ENCODE assay signal across 11 cellular contexts in the genomic region with DNA sequence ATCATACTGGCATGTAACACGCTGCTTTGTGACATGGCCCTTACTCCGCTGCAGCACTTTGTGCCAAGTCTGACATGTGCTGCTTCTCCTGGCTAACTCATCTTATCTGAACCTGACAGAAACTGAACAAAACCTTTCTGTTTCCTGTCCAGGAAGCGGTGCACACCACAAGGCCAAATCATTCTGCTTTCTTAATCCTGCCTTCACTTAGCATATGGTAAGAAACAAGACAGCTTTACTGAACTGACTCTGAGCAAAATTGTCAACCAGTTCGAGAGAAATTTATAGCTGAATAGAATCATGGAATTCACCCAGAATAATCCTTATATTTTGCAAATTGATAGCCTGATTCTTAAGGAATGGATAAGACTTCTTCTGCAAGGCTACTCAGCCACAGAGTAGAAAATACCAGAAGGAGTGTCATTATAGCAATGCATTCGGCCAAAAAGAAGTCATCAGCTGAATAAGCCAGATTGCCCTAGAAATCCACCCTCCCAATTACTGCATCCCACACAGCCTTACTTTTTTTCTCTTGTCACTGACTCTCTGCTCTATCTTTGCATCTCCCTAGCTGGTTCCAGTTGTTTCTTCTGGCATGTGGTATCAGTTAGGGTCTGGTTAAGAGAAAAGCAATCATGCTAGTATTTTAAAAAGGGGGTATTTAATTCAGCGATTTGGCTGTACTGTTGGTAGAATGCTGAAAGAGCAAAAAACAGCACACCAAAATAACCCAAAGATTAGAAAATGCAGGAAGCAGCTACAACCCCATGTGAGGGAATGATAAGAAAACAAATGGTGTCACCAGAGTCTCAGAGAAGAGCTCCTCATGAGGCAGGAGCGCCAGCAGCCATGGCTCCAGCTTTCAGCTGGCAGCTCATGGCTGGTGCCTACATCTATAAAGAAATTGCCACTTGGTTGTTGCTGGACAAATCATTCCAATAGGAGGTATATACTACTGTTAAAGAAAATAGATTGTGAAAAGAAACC. TPM values are rescaled to one million over a fixed set of nuclear protein-coding genes. Genes with fewer than 3 reads are reported as not detected.
DNase-seq lines count a peak whose midpoint lies in the region; ATAC-seq and TF ChIP-seq lines count a peak whose summit lies in the region.
"Had no signal": no experiment of that assay in that cellular context is flagged by ENCODE, and none has a peak within 500 bp of the region (broad histone marks: within the 10 kb centered on the region; RNA-seq: fewer than 3 reads in every experiment).

No MANE protein-coding gene starts in this region.

- H3K4me1 ChIP-seq in BLaER1, result peaks cover 19% of the 10 kb centered on the region
- no peaks in the 10 kb centered on the region for H3K4me1 ChIP-seq in gastrocnemius medialis
- no peaks in the 10 kb centered on the region for H3K4me1 ChIP-seq in left lung
- H3K4me1 ChIP-seq: pancreas had no signal

- H3K4me3 ChIP-seq in BLaER1 (no peak overlapping the region), gastrocnemius medialis (no peak overlapping the region), left lung (no peak overlapping the region)
- H3K4me3 ChIP-seq: pancreas had no signal

- H3K36me3 ChIP-seq in BLaER1 (no peaks in the 10 kb centered on the region), gastrocnemius medialis (no peaks in the 10 kb centered on the region), left lung (no peaks in the 10 kb centered on the region)
- H3K36me3 ChIP-seq: pancreas had no signal

- H3K27me3 ChIP-seq in BLaER1, result no peaks in the 10 kb centered on the region
- H3K27me3 ChIP-seq in gastrocnemius medialis, result no peaks in the 10 kb centered on the region
- no peaks in the 10 kb centered on the region for H3K27me3 ChIP-seq in left lung
- H3K27me3 ChIP-seq: pancreas had no signal

- no peak for TF ChIP-seq CTCF in gastrocnemius medialis (IDR thresholded peaks at IDR 0.05 in 4 of 5, conservative IDR thresholded peaks at IDR 0.05 in 1 of 5)
- no peak for TF ChIP-seq CTCF in left lung (IDR thresholded peaks at IDR 0.05)

- H3K27ac ChIP-seq in BLaER1 (peak overlapping the region; percentile 19; the same call in 1 of the 2 replicates), gastrocnemius medialis (no peak overlapping the region), left lung (no peak overlapping the region)
- H3K27ac ChIP-seq: pancreas had no signal

- in situ Hi-C loops in gastrocnemius medialis (cut with MboI; ENCODE audit: low sequenced_read_pairs in 4 of 4), result loop anchor here in 3 of 4 donors (25.0 kb wide), 2 partner anchors 373 to 998 kb away; no protein-coding TSS in a partner anchor

- intact Hi-C loops in gastrocnemius medialis (cut with DNase I; ENCODE audit: low total_unique reads) (no loop called here), left lung (cut with DNase I) (no loop called here)

- peak overlapping the region; percentile 41 for H3K4me2 ChIP-seq in BLaER1

- H3K9me3 ChIP-seq in BLaER1, result no peaks in the 10 kb centered on the region
- no peaks in the 10 kb centered on the region for H3K9me3 ChIP-seq in gastrocnemius medialis
- H3K9me3 ChIP-seq in left lung, result no peaks in the 10 kb centered on the region
- H3K9me3 ChIP-seq: pancreas had no signal

- no peak for TF ChIP-seq POLR2A in gastrocnemius medialis (IDR thresholded peaks at IDR 0.05)

- H3K9ac ChIP-seq in BLaER1, result 0 out of 2 replicates have a peak overlapping the region, but pooled peaks have one; percentile 12

- ATAC-seq in GM19035 (IDR thresholded peaks at IDR 0.05; ENCODE audit: unreplicated experiment) (peak; percentile 93), HG03039 (IDR thresholded peaks at IDR 0.05; ENCODE audit: unreplicated experiment) (peak; percentile 79), gastrocnemius medialis (no peak), left lung (no peak)

- DNase-seq in SKM-1 treated with dmso at 0.1 percent for 144 hours (lab: John Stamatoyannopoulos, UW; ENCODE audit: unreplicated experiment), result peak; percentile 91
- DNase-seq in DMS114 treated with DMSO at 0.1 percent for 48 hours (lab: John Stamatoyannopoulos, UW; ENCODE audit: unreplicated experiment), result no peak
- no peak for DNase-seq in gastrocnemius medialis
- no peak for DNase-seq in NCI-H446 treated with DMSO at 0.1 percent for 48 hours (lab: John Stamatoyannopoulos, UW)
- DNase-seq in left lung, result no peak
- DNase-seq: pancreas had no signal

- no peaks in the 10 kb centered on the region for H4K20me1 ChIP-seq in BLaER1

RNA-seq across cellular contexts. Expression of gene STRIT1, which starts 41.7 kb away (rescaled TPM):
- total RNA-seq in gastrocnemius medialis, result 1,000 to 10,000 TPM in 3 of 4 donors, 100 to 1,000 TPM in 1; 507 to 2,272 (median 1,180) TPM
- not detected for total RNA-seq in left lung
- total RNA-seq: activated CD8-positive, alpha-beta memory T cell treated with anti-CD3 and anti-CD28 coated beads for 36 hours; fibroblast of lung; pancreas had no signal

Comparison
In these comparisons a context has a peak if more than half of its experiments do, and no peak if none do; other contexts are left out.
1. ATAC-seq: peak in GM19035 (single experiment) and HG03039 (single experiment); none in gastrocnemius medialis (0 of 2) and left lung (single experiment).
2. RNA of gene STRIT1, which starts 41.7 kb away (total RNA-seq): 507 to 2,272 TPM in gastrocnemius medialis; not detected in left lung; every median in the first group is over 100 times any median in the second.